16 cellular contexts compared by ENCODE assay signal in genomic region chr18:59218018-59218417, GRCh38. TPM values are rescaled to one million over a fixed set of nuclear protein-coding genes. Genes with fewer than 3 reads are reported as not detected.
DNase-seq lines count a peak whose midpoint lies in the region.
"Had no signal": no experiment of that assay in that cellular context is flagged by ENCODE, and none has a peak within 500 bp of the region (broad histone marks: within the 10 kb centered on the region; RNA-seq: fewer than 3 reads in every experiment).

No MANE protein-coding gene starts in this region.

- intact Hi-C loops in head of caudate nucleus (cut with DNase I) = no loop called here

- DNase-seq in DMS153 treated with DMSO at 0.1 percent for 48 hours (lab: John Stamatoyannopoulos, UW; ENCODE audit: unreplicated experiment) (peak; percentile 57), DMS153 (lab: John Stamatoyannopoulos, UW) (no peak), NCI-H1092 (lab: John Stamatoyannopoulos, UW) (peak; percentile 41), NCI-H69 (lab: John Stamatoyannopoulos, UW) (peak; percentile 60), head of caudate nucleus (peak in 36 of 42 donors; percentile 10 to 82 (median 54)), T-helper 2 cell (no peak), H4 (ENCODE audit: low spot score) (no peak), NCI-H2196 (lab: John Stamatoyannopoulos, UW; ENCODE audit: unreplicated experiment) (no peak)
- DNase-seq: ACHN; DND-41; Karpas-422; NCI-H1417 treated with DMSO at 0.1 percent for 48 hours; NCI-H2029; NCI-H524 treated with DMSO at 0.1 percent for 48 hours; NK-92 treated with Interleukin-12 subunit alpha and Interleukin-12 subunit beta, amount 100 ng/mL, for 24 hours had no signal

RNA-seq across cellular contexts. Expression of gene GRP, which starts 1.9 kb away (rescaled TPM):
- total RNA-seq in H4 (2014; rRNA removed; shearing (Covaris generic)) = not detected in 2 replicates
- total RNA-seq: M059J had no signal

RNA-seq across cellular contexts. Expression of gene RAX, which starts 55.2 kb away (rescaled TPM):
- total RNA-seq in H4 (2014; rRNA removed; shearing (Covaris generic)) = not detected in 2 replicates
- total RNA-seq: M059J had no signal

Comparison
In these comparisons a context has a peak if more than half of its experiments do, and no peak if none do; other contexts are left out.
1. DNase-seq: peak in DMS153 treated with DMSO at 0.1 percent for 48 hours (single experiment), NCI-H1092 (single experiment), NCI-H69 (single experiment) and head of caudate nucleus (36 of 42); none in DMS153 (single experiment), T-helper 2 cell (0 of 5), H4 (single experiment) and NCI-H2196 (single experiment).